Comparison of ENCODE assay signal across 8 cellular contexts in the genomic region with DNA sequence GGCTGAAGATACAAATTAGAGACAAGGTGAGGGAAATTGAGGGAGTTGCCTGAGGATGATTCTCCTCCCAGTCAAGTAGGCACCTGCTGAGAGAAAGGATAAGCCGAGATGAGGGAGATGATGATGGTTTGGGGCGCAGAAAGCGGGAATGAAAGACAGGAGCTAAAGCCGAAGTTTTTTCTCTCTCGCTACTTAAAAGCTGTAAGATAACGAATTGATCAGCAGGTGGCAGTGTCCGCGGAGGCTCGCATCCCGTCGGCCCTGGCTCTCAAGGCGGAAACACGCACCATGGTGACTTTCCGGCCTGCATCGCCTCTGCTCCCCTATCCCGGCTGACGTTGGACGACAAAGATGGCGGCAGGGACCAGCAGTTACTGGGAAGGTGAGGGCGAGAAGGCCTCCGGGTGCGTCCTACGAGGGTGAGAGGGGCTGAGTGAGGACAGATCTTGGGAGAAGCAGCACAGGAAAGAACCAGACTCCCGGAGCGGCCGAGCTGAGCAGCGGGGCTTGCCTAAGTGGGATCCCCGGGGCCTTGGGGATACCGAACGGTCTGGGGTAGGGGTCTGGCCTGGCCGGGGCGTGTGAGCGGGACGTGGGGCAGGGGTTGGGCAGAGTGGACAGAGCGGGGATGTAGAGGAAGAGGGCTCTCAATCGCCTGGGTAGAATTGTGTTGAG. TPM values are rescaled to one million over a fixed set of nuclear protein-coding genes. Genes with fewer than 3 reads are reported as not detected.
DNase-seq lines count a peak whose midpoint lies in the region; ATAC-seq, FAIRE-seq and TF ChIP-seq lines count a peak whose summit lies in the region.

TSS of gene GOSR1 (plus strand) at position 326 of the 675 bp plus-strand sequence. CDS start at position 352, 26 bp downstream.

- no peaks in the 10 kb centered on the region for H3K9me3 Mint-ChIP-seq in activated naive CD8-positive, alpha-beta T cell treated with anti-CD3 and anti-CD28 coated beads, Interleukin-2, amount 50 U/mL, for 24 hours

- TF ChIP-seq CTCF in GM12873 (IDR thresholded peaks at IDR 0.05; ENCODE audit: insufficient read depth, low read depth, low read length, missing control alignments) (peak; percentile 85), pancreas (IDR thresholded peaks at IDR 0.05) (peak; percentile 52 to 69 (median 61)), tibial artery (IDR thresholded peaks at IDR 0.05) (peak; percentile 69 to 70)

- peaks cover 15% of the 10 kb centered on the region for H3K36me3 Mint-ChIP-seq in activated naive CD8-positive, alpha-beta T cell treated with anti-CD3 and anti-CD28 coated beads, Interleukin-2, amount 50 U/mL, for 24 hours (ENCODE audit: low read depth)

- H3K4me1 ChIP-seq in pancreas (peaks cover 0 to 10% (median 8%) of the 10 kb centered on the region in 3 donors), tibial artery (peaks cover 0 to 24% (median 10%) of the 10 kb centered on the region in 4 donors)

- peaks cover 0 to 20% (median 0%) of the 10 kb centered on the region in 3 donors for H3K36me3 ChIP-seq in pancreas
- peaks cover 15 to 28% (median 28%) of the 10 kb centered on the region in 3 donors for H3K36me3 ChIP-seq in tibial artery

- H3K4me1 Mint-ChIP-seq in activated naive CD8-positive, alpha-beta T cell treated with anti-CD3 and anti-CD28 coated beads, Interleukin-2, amount 50 U/mL, for 24 hours = peaks cover 38% of the 10 kb centered on the region

- peaks cover 2% of the 10 kb centered on the region for H3K27me3 Mint-ChIP-seq in activated naive CD8-positive, alpha-beta T cell treated with anti-CD3 and anti-CD28 coated beads, Interleukin-2, amount 50 U/mL, for 24 hours

- no peaks in the 10 kb centered on the region for H3K9me3 ChIP-seq in pancreas
- H3K9me3 ChIP-seq in tibial artery = no peaks in the 10 kb centered on the region

- intact Hi-C loops in Right ventricle myocardium superior (cut with DNase I) (loop anchor here (5.0 kb wide), 1 partner anchor 125 kb away; no protein-coding TSS in a partner anchor), pancreas (cut with DNase I) (no loop called here), tibial artery (cut with DNase I; ENCODE audit: low total_unique reads) (no loop called here)

- DNase-seq in NCI-H128 (lab: John Stamatoyannopoulos, UW; ENCODE audit: unreplicated experiment) (peak; percentile 73), SW480 (ENCODE audit: low spot score) (peak; percentile 94), Right ventricle myocardium superior (peak; percentile 95), pancreas (peak; percentile 89 to 96 (median 92)), tibial artery (peak; percentile 94 to 96)
- DNase-seq in activated naive CD8-positive, alpha-beta T cell treated with anti-CD3 and anti-CD28 coated beads, Interleukin-2, amount 50 U/mL, for 24 hours = peak; percentile 93

- peak; percentile 53 for FAIRE-seq in pancreas (lab: Jason Lieb, UNC)

- H3K4me3 Mint-ChIP-seq in activated naive CD8-positive, alpha-beta T cell treated with anti-CD3 and anti-CD28 coated beads, Interleukin-2, amount 50 U/mL, for 24 hours = peak within 1 kb of the TSS; percentile 89

- ATAC-seq in HG02678 (IDR thresholded peaks at IDR 0.05; ENCODE audit: unreplicated experiment) (peak; percentile 97), Right ventricle myocardium superior (ENCODE audit: poor library complexity) (peak; percentile 100), pancreas (peak; percentile 100)
- peak; percentile 99 for ATAC-seq in activated naive CD8-positive, alpha-beta T cell treated with anti-CD3 and anti-CD28 coated beads, Interleukin-2, amount 50 U/mL, for 24 hours

- H3K27ac ChIP-seq in pancreas (peak within 1 kb of the TSS; percentile 82 to 90 (median 86)), tibial artery (peak within 1 kb of the TSS; percentile 92 to 97)

- H3K4me3 ChIP-seq in pancreas (peak within 1 kb of the TSS; percentile 74 to 95 (median 86)), tibial artery (peak within 1 kb of the TSS; percentile 75 to 95)

- H3K27me3 ChIP-seq in pancreas = no peaks in the 10 kb centered on the region
- H3K27me3 ChIP-seq in tibial artery = no peaks in the 10 kb centered on the region

- 0% methylated on average over 36 of the region's 36 CpGs for WGBS in pancreas, 2 donors

- H3K27ac Mint-ChIP-seq in activated naive CD8-positive, alpha-beta T cell treated with anti-CD3 and anti-CD28 coated beads, Interleukin-2, amount 50 U/mL, for 24 hours = peak within 1 kb of the TSS; percentile 93

RNA-seq across cellular contexts. Expression of gene GOSR1, which starts in this region (rescaled TPM):
- total RNA-seq in Right ventricle myocardium superior (29.7 TPM), pancreas (10 to 100 TPM; 19.7 to 30.1 (median 26.6) TPM)
- polyA plus RNA-seq in pancreas = 10 to 100 TPM; 11.7 to 14.2 TPM

Comparison
In these comparisons a context has a peak if more than half of its experiments do, and no peak if none do; other contexts are left out.
1. Peak in every context shown above with its lines: DNase-seq, ATAC-seq, H3K4me3 ChIP-seq and H3K27ac ChIP-seq.